ENCODE assay signal across 8 cellular contexts in the genomic region with DNA sequence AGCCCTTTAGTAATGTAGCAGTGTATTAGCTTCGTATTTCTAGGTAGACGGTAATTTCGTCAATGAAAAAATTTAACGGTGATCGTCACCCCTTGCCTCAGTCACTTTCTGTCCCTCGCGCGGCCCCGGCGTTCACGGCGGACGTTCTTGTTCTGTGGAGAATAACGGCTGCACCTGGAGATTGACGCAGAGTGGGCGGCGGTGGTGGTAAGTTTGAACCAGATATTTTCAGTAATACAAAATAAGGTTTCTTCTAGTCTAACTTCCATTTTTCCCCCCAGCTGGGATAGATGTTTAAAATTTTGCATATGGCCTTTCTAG. TPM values are rescaled to one million over a fixed set of nuclear protein-coding genes. Genes with fewer than 3 reads are reported as not detected.
DNase-seq lines count a peak whose midpoint lies in the region; ATAC-seq and TF ChIP-seq lines count a peak whose summit lies in the region.

No MANE protein-coding gene starts in this region.

- intact Hi-C loops in breast epithelium (cut with DNase I; ENCODE audit: low total_unique reads): no loop called here

- H3K27me3 ChIP-seq in OCI-LY3 (ENCODE audit: low read depth, low read length) (no peaks in the 10 kb centered on the region), breast epithelium (no peaks in the 10 kb centered on the region)

- in situ Hi-C loops in ACHN (cut with HindIII; ENCODE audit: low pct_ligation_motif_present, low pct_unique_long_range_greater_than_20kb, low sequenced_read_pairs): no loop called here

- peak overlapping the region; percentile 99 for H3K27ac Mint-ChIP-seq in stimulated activated memory B cell treated with anti-CD40 and anti-IgM and Interleukin-4, amounts not matched to agents 10 μg/mL and 1 μg/mL and 100 μg/mL, for 72 hours

- no peaks in the 10 kb centered on the region for H3K27me3 Mint-ChIP-seq in stimulated activated memory B cell treated with anti-CD40 and anti-IgM and Interleukin-4, amounts not matched to agents 10 μg/mL and 1 μg/mL and 100 μg/mL, for 72 hours

- peak overlapping the region; percentile 76; the same call in 1 of the 2 replicates for H3K9ac ChIP-seq in OCI-LY3 (ENCODE audit: low read length)

- peak overlapping the region; percentile 60 for H3K4me2 ChIP-seq in OCI-LY3 (ENCODE audit: low read length)

- TF ChIP-seq POLR2A in breast epithelium (IDR thresholded peaks at IDR 0.05): no peak

- H3K9me3 Mint-ChIP-seq in stimulated activated memory B cell treated with anti-CD40 and anti-IgM and Interleukin-4, amounts not matched to agents 10 μg/mL and 1 μg/mL and 100 μg/mL, for 72 hours: peaks cover 28% of the 10 kb centered on the region

- peak; percentile 5 for DNase-seq in AG08396 (ENCODE audit: low spot score)
- peak; percentile 25 to 56 for DNase-seq in breast epithelium (ENCODE audit: low spot score in 2 of 2)
- DNase-seq in left lobe of liver (ENCODE audit: low spot score): peak; percentile 54
- no peak for DNase-seq in ACHN
- DNase-seq in GDM1 (lab: John Stamatoyannopoulos, UW): no peak

- ATAC-seq in GM19395 (IDR thresholded peaks at IDR 0.05; ENCODE audit: unreplicated experiment) (peak; percentile 4), left lobe of liver (peak; percentile 9)
- ATAC-seq in stimulated activated memory B cell treated with anti-CD40 and anti-IgM and Interleukin-4, amounts not matched to agents 10 μg/mL and 1 μg/mL and 100 μg/mL, for 72 hours: peak; percentile 28

- TF ChIP-seq CTCF in OCI-LY3 (IDR thresholded peaks at IDR 0.05; ENCODE audit: low read depth, low read length): no peak
- TF ChIP-seq CTCF in breast epithelium (IDR thresholded peaks at IDR 0.05): no peak

- H3K4me3 Mint-ChIP-seq in stimulated activated memory B cell treated with anti-CD40 and anti-IgM and Interleukin-4, amounts not matched to agents 10 μg/mL and 1 μg/mL and 100 μg/mL, for 72 hours: peak overlapping the region; percentile 98

- H3K4me1 ChIP-seq in OCI-LY3 (ENCODE audit: low read length) (no peaks in the 10 kb centered on the region), breast epithelium (no peaks in the 10 kb centered on the region)

- H3K36me3 ChIP-seq in OCI-LY3 (replicated peaks; ENCODE audit: low read depth, low read length): peaks cover 73% of the 10 kb centered on the region
- peaks cover 22% of the 10 kb centered on the region for H3K36me3 ChIP-seq in breast epithelium

- H3K36me3 Mint-ChIP-seq in stimulated activated memory B cell treated with anti-CD40 and anti-IgM and Interleukin-4, amounts not matched to agents 10 μg/mL and 1 μg/mL and 100 μg/mL, for 72 hours: peaks cover 66% of the 10 kb centered on the region

- peaks cover 25% of the 10 kb centered on the region for H3K4me1 Mint-ChIP-seq in stimulated activated memory B cell treated with anti-CD40 and anti-IgM and Interleukin-4, amounts not matched to agents 10 μg/mL and 1 μg/mL and 100 μg/mL, for 72 hours

- peaks cover 16% of the 10 kb centered on the region for H3K79me2 ChIP-seq in OCI-LY3 (ENCODE audit: low read length)

- H3K27ac ChIP-seq in OCI-LY3 (ENCODE audit: low read length) (peak overlapping the region; percentile 76), breast epithelium (peak overlapping the region; percentile 96 to 98)

- H3K4me3 ChIP-seq in OCI-LY3 (ENCODE audit: low read length) (peak overlapping the region; percentile 86), breast epithelium (peak overlapping the region; percentile 79 to 95 (median 86))

- H3K9me3 ChIP-seq in OCI-LY3 (ENCODE audit: insufficient read depth, low read length): peaks cover 34% of the 10 kb centered on the region; the same call in 1 of the 2 replicates
- H3K9me3 ChIP-seq in breast epithelium: peaks cover 55 to 62% of the 10 kb centered on the region in 2 donors

- H4K20me1 ChIP-seq in OCI-LY3 (ENCODE audit: insufficient read depth, low read length): no peaks in the 10 kb centered on the region

- peak overlapping the region; percentile 76 for H2AFZ ChIP-seq in OCI-LY3 (ENCODE audit: low read depth, low read length)

RNA-seq across cellular contexts. Expression of a gene that starts 0.3 kb away (rescaled TPM):
- 10 to 100 TPM; 12.8 to 35.0 (median 13.4) TPM for total RNA-seq in breast epithelium
- total RNA-seq in left lobe of liver: 4.8 TPM

RNA-seq across cellular contexts. Expression of a gene that starts 0.7 kb away (rescaled TPM):
- total RNA-seq in breast epithelium (1 to 10 TPM; 2.7 to 5.7 (median 4.6) TPM), left lobe of liver (0.78 TPM)

RNA-seq across cellular contexts. Expression of a gene that starts 50.0 kb away (rescaled TPM):
- total RNA-seq in breast epithelium (10 to 100 TPM in 2 of 3 donors, 1 to 10 TPM in 1; 9.3 to 34.5 (median 22.3) TPM), left lobe of liver (5.7 TPM)

RNA-seq across cellular contexts. Expression of a gene that starts 50.5 kb away (rescaled TPM):
- total RNA-seq in breast epithelium: 10 to 100 TPM; 15.4 to 38.2 (median 23.3) TPM
- total RNA-seq in left lobe of liver: 8.3 TPM

Comparison
In these comparisons a context has a peak if more than half of its experiments do, and no peak if none do; other contexts are left out.
1. DNase-seq: peak in AG08396 (single experiment), breast epithelium (2 of 2) and left lobe of liver (single experiment); none in ACHN (single experiment) and GDM1 (single experiment).
2. Peak in every context shown above with its lines, with median percentiles within 50 percentile points of each other: ATAC-seq.